Comparison of ENCODE assay signal across 12 cellular contexts in the genomic region with DNA sequence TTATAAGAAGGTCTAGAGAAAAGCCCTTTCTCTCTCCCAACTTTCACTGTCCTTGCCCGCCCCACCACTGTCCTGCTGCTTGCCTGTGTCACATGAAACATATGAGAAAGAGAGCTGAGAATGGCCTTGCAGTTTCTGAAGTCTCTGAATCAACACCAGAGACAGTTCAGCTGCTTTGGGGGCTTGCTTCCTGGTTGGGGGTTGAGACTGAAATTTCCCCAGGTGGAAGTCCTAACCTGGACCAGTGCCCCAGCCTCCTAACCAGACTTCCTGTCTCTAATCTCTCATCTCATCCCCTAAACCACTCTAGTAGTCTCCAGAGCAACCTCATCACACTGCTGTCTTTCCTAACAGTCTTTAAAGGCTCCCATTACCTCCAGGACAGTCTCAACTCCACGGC. TPM values are rescaled to one million over a fixed set of nuclear protein-coding genes. Genes with fewer than 3 reads are reported as not detected.
DNase-seq lines count a peak whose midpoint lies in the region; ATAC-seq and TF ChIP-seq lines count a peak whose summit lies in the region.
"Had no signal": no experiment of that assay in that cellular context is flagged by ENCODE, and none has a peak within 500 bp of the region (broad histone marks: within the 10 kb centered on the region; RNA-seq: fewer than 3 reads in every experiment).

No MANE protein-coding gene starts in this region.

- H3K4me2 ChIP-seq in hepatocyte: no peak overlapping the region

- H3K27me3 ChIP-seq in hepatocyte: no peaks in the 10 kb centered on the region

- no peak overlapping the region for H2AFZ ChIP-seq in hepatocyte

- TF ChIP-seq CTCF in hepatocyte (IDR thresholded peaks at IDR 0.05; ENCODE audit: poor library complexity): no peak

- peaks cover 97% of the 10 kb centered on the region for H3K79me2 ChIP-seq in hepatocyte

- peak overlapping the region; percentile 47 for H3K27ac ChIP-seq in hepatocyte

- H3K4me3 ChIP-seq in hepatocyte: no peak overlapping the region

- H3K36me3 ChIP-seq in hepatocyte (replicated peaks; ENCODE audit: insufficient read depth, low read depth): no peaks in the 10 kb centered on the region

- no peaks in the 10 kb centered on the region for H3K9me2 ChIP-seq in hepatocyte (replicated peaks; ENCODE audit: insufficient read depth)

- DNase-seq in hepatocyte (ENCODE audit: low spot score) (no peak), NCI-H524 treated with DMSO at 0.1 percent for 48 hours (lab: John Stamatoyannopoulos, UW) (no peak), DMS53 (lab: John Stamatoyannopoulos, UW) (no peak), NCI-H1048 (lab: John Stamatoyannopoulos, UW) (no peak)
- DNase-seq in activated CD4-positive, CD25-positive, alpha-beta regulatory T cell treated with anti-CD3 and anti-CD28 coated beads, Interleukin-2, amount 50 U/mL, for 72 hours: no peak
- DNase-seq: activated naive CD8-positive, alpha-beta T cell treated with anti-CD3 and anti-CD28 coated beads, Interleukin-2, amount 50 U/mL, for 24 hours; CD4-positive, CD25-positive, alpha-beta regulatory T cell; NCI-H69 had no signal

- no peaks in the 10 kb centered on the region for H3K9me3 ChIP-seq in hepatocyte (ENCODE audit: low read depth)

- ATAC-seq in GM18498 (IDR thresholded peaks at IDR 0.05; ENCODE audit: unreplicated experiment) (peak; percentile 73), GM21515 (IDR thresholded peaks at IDR 0.05; ENCODE audit: unreplicated experiment) (peak; percentile 74), HG03460 (IDR thresholded peaks at IDR 0.05; ENCODE audit: unreplicated experiment) (peak; percentile 61)
- ATAC-seq: activated naive CD8-positive, alpha-beta T cell treated with anti-CD3 and anti-CD28 coated beads, Interleukin-2, amount 50 U/mL, for 24 hours; WTC11 had no signal

- peaks cover 47% of the 10 kb centered on the region for H3K4me1 ChIP-seq in hepatocyte (ENCODE audit: insufficient read depth)

- WGBS in hepatocyte (ENCODE audit: low lambda C conversion rate, missing lambda C conversion rate): 83% methylated on average over 2 of the region's 2 CpGs

- H4K20me1 ChIP-seq in hepatocyte (ENCODE audit: insufficient read depth, poor library complexity, severe bottlenecking): peaks cover 1% of the 10 kb centered on the region

RNA-seq across cellular contexts. Expression of a gene that starts 10.7 kb away (rescaled TPM):
- total RNA-seq in hepatocyte: 47.6 and 48.2 TPM in 2 replicates
- 20.8 and 29.6 TPM in 2 replicates for polyA plus RNA-seq in hepatocyte
